1 cellular context compared by ENCODE assay signal in the genomic region with DNA sequence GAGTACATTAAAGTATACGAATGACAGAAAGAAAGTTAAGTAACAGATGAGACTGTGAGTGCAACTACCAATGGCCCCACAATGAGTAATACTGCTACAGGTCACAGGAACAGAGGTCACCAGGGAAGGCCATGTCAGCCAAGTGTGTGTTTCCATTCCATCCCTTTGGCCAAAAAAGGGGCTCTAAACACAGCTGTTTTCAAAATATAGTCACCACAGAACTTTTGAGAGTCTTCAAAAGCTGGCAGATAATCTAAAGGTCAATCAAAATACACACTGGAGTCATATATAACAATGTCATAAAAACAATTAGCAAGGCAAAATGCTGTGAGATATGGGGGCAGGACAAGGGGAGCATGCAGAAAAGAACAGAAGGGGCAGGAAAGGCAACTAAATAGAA.
TF ChIP-seq lines count a peak whose summit lies in the region.

No MANE protein-coding gene starts in this region.

TF ChIP-seq in HepG2, 621 proteins besides CTCF, POLR2A, EP300 and RAD21 (continued from another document):
- peak; percentile 39; the same call in 1 of the 2 replicates for TF ChIP-seq ARID5B (CRISPR knock-in tag; IDR thresholded peaks at IDR 0.05)
- TF ChIP-seq ZNF644 (CRISPR knock-in tag; IDR thresholded peaks at IDR 0.05; ENCODE audit: low read depth) = peak; percentile 72; the same call in 1 of the 2 replicates
